33 cellular contexts compared by ENCODE assay signal in the genomic region with DNA sequence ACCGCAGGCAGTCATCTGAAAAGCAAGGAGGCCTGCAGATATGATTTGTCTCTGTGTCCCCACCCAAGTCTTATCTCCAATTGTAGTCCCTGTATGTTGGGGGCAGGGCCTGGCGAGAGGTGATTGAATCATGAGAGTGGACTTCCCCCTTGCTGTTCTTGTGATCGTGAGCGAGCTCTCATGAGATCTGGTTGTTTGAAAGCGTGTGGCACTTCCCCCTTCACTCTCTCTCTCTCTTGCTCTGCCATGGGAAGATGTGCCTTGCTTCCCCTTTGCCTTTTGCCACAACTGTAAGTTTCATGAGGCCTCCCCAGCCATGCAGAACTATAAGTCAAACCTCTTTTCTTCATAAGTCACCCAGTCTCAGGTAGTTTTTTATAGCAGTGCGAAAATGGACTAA.
DNase-seq lines count a peak whose midpoint lies in the region; ATAC-seq and TF ChIP-seq lines count a peak whose summit lies in the region.
"Had no signal": no experiment of that assay in that cellular context is flagged by ENCODE, and none has a peak within 500 bp of the region (broad histone marks: within the 10 kb centered on the region; RNA-seq: fewer than 3 reads in every experiment).

No MANE protein-coding gene starts in this region.

- H3K27me3 ChIP-seq in GM23338 (ENCODE audit: insufficient read depth) (no peaks in the 10 kb centered on the region), neutrophil (no peaks in the 10 kb centered on the region)
- H3K27me3 ChIP-seq: MG63, upper lobe of left lung had no signal

- peak overlapping the region; percentile 63 for H2AFZ ChIP-seq in GM23338

- H3K9me2 ChIP-seq in GM23338 (ENCODE audit: insufficient read depth): no peaks in the 10 kb centered on the region

- H3K27me3 Mint-ChIP-seq in GM23338 (ENCODE audit: insufficient read depth, low read depth, poor library complexity) (no peaks in the 10 kb centered on the region), endothelial cell (ENCODE audit: unreplicated experiment) (no peaks in the 10 kb centered on the region)

- no peak overlapping the region for H3K4me3 Mint-ChIP-seq in GM23338
- no peak overlapping the region for H3K4me3 Mint-ChIP-seq in endothelial cell (ENCODE audit: unreplicated experiment)
- H3K4me3 Mint-ChIP-seq: activated CD8-positive, alpha-beta memory T cell treated with anti-CD3 and anti-CD28 coated beads, Interleukin-2, amount 10 ng/mL, durations not matched to agents 7 days and 5 days; activated T-cell treated with anti-CD3 and anti-CD28 coated beads, Interleukin-2, amount 50 U/mL, for 4 hours; effector memory CD8-positive, alpha-beta T cell; immature natural killer cell; mesothelial cell of epicardium; naive B cell; stimulated activated effector memory CD8-positive, alpha-beta T cell treated with anti-CD3 and anti-CD28 coated beads, Interleukin-12 subunit alpha, Interleukin-12 subunit beta, amount 100 ng/mL, for 72 hours; T-helper 1 cell treated with Interleukin-12 subunit alpha and Interleukin-12 subunit beta and Interleukin-4 antibody, amounts not matched to agents 30 μg/mL and 1 μg/mL, for 36 hours had no signal

- no peak overlapping the region for H3K4me2 ChIP-seq in GM23338

- H3F3A ChIP-seq in GM23338 (replicated peaks; ENCODE audit: low read depth): no peaks in the 10 kb centered on the region

- H3K9me3 Mint-ChIP-seq in GM23338: no peaks in the 10 kb centered on the region
- H3K9me3 Mint-ChIP-seq in endothelial cell (ENCODE audit: unreplicated experiment): no peaks in the 10 kb centered on the region
- H3K9me3 Mint-ChIP-seq: activated T-cell treated with anti-CD3 and anti-CD28 coated beads, Interleukin-2, amount 50 U/mL, for 4 hours; effector memory CD8-positive, alpha-beta T cell; mesothelial cell of epicardium; stimulated activated effector memory CD8-positive, alpha-beta T cell treated with anti-CD3 and anti-CD28 coated beads, Interleukin-12 subunit alpha, Interleukin-12 subunit beta, amount 100 ng/mL, for 72 hours; T-helper 1 cell treated with Interleukin-12 subunit alpha and Interleukin-12 subunit beta and Interleukin-4 antibody, amounts not matched to agents 30 μg/mL and 1 μg/mL, for 36 hours had no signal

- H3K9me3 ChIP-seq in neutrophil: no peaks in the 10 kb centered on the region
- H3K9me3 ChIP-seq: MG63, upper lobe of left lung had no signal

- DNase-seq in GM23338 (ENCODE audit: low spot score) (no peak), NOMO-1 treated with DMSO at 0.1 percent for 48 hours (lab: John Stamatoyannopoulos, UW; ENCODE audit: unreplicated experiment) (peak; percentile 42), endothelial cell (ENCODE audit: low spot score) (peak; percentile 8), NCI-H2107 treated with DMSO at 0.1 percent for 48 hours (lab: John Stamatoyannopoulos, UW; ENCODE audit: unreplicated experiment) (no peak)
- no peak for DNase-seq in activated naive CD4-positive, alpha-beta T cell treated with Interleukin-2 at 50 U/mL for 16 hours
- DNase-seq: activated CD4-positive, alpha-beta T cell treated with anti-CD3 and anti-CD28 coated beads, Interleukin-2, amount 50 U/mL, for 4 hours; activated CD8-positive, alpha-beta memory T cell treated with anti-CD3 and anti-CD28 coated beads, Interleukin-2, amount 10 ng/mL, durations not matched to agents 7 days and 5 days; activated gamma-delta T cell; activated T-cell treated with anti-CD3 and anti-CD28 coated beads, Interleukin-2, amount 50 U/mL, for 4 hours; C1 segment of cervical spinal cord; caudate nucleus; cortex of kidney; DMS79 treated with DMSO at 0.1 percent for 48 hours; effector memory CD8-positive, alpha-beta T cell; GDM1; GOT3; immature natural killer cell; KG1; MG63; naive B cell; NCI-H1417 treated with DMSO at 0.1 percent for 48 hours; NCI-H2081; NCI-H2227 treated with DMSO at 0.1 percent for 48 hours; NCI-H69; substantia nigra had no signal

- no peaks in the 10 kb centered on the region for H3K79me2 ChIP-seq in GM23338 (replicated peaks; ENCODE audit: insufficient read depth)

- TF ChIP-seq CTCF in GM23338 (conservative IDR thresholded peaks at IDR 0.05; ENCODE audit: low read depth in 2 of 2): no peak
- TF ChIP-seq CTCF in endothelial cell (IDR thresholded peaks at IDR 0.05; ENCODE audit: unreplicated experiment): no peak
- no peak for TF ChIP-seq CTCF in neutrophil (IDR thresholded peaks at IDR 0.05)

- no peaks in the 10 kb centered on the region for H3K4me1 ChIP-seq in GM23338 (ENCODE audit: insufficient read depth)
- H3K4me1 ChIP-seq in neutrophil (ENCODE audit: control insufficient read depth in 1 of 2, insufficient read depth in 1 of 2, low read depth in 1 of 2, low read length in 1 of 2): no peaks in the 10 kb centered on the region
- H3K4me1 ChIP-seq: upper lobe of left lung had no signal

- ATAC-seq in GM23338: no peak
- no peak for ATAC-seq in GM19395 (IDR thresholded peaks at IDR 0.05; ENCODE audit: unreplicated experiment)
- ATAC-seq: activated CD8-positive, alpha-beta memory T cell treated with anti-CD3 and anti-CD28 coated beads, Interleukin-2, amount 10 ng/mL, durations not matched to agents 7 days and 5 days; activated T-cell treated with anti-CD3 and anti-CD28 coated beads, Interleukin-2, amount 50 U/mL, for 4 hours; effector memory CD8-positive, alpha-beta T cell; left colon; stimulated activated effector memory CD8-positive, alpha-beta T cell treated with anti-CD3 and anti-CD28 coated beads, Interleukin-12 subunit alpha, Interleukin-12 subunit beta, amount 100 ng/mL, for 72 hours had no signal

- H3K27ac ChIP-seq in GM23338 (ENCODE audit: low read depth) (no peak overlapping the region), neutrophil (peak overlapping the region; percentile 51)
- H3K27ac ChIP-seq: SK-N-MC had no signal

- H3K36me3 Mint-ChIP-seq in GM23338 (ENCODE audit: low read depth) (no peaks in the 10 kb centered on the region), endothelial cell (ENCODE audit: low read depth, unreplicated experiment) (no peaks in the 10 kb centered on the region)
- H3K36me3 Mint-ChIP-seq: activated CD8-positive, alpha-beta memory T cell treated with anti-CD3 and anti-CD28 coated beads, Interleukin-2, amount 10 ng/mL, durations not matched to agents 7 days and 5 days; immature natural killer cell; mesothelial cell of epicardium; naive B cell; stimulated activated effector memory CD8-positive, alpha-beta T cell treated with anti-CD3 and anti-CD28 coated beads, Interleukin-12 subunit alpha, Interleukin-12 subunit beta, amount 100 ng/mL, for 72 hours had no signal

- H3K36me3 ChIP-seq in GM23338 (ENCODE audit: insufficient read depth) (no peaks in the 10 kb centered on the region), neutrophil (no peaks in the 10 kb centered on the region)
- H3K36me3 ChIP-seq: MG63, upper lobe of left lung had no signal

- no peak overlapping the region for H3K4me3 ChIP-seq in GM23338
- H3K4me3 ChIP-seq in neutrophil (ENCODE audit: low read depth in 1 of 2, low read length in 1 of 2): no peak overlapping the region
- H3K4me3 ChIP-seq: MG63, SK-N-MC, upper lobe of left lung had no signal

- H3K4me1 Mint-ChIP-seq in GM23338 (peaks cover 10% of the 10 kb centered on the region), endothelial cell (ENCODE audit: unreplicated experiment) (peaks cover 13% of the 10 kb centered on the region)
- H3K4me1 Mint-ChIP-seq: activated CD8-positive, alpha-beta memory T cell treated with anti-CD3 and anti-CD28 coated beads, Interleukin-2, amount 10 ng/mL, durations not matched to agents 7 days and 5 days; immature natural killer cell; naive B cell; stimulated activated effector memory CD8-positive, alpha-beta T cell treated with anti-CD3 and anti-CD28 coated beads, Interleukin-12 subunit alpha, Interleukin-12 subunit beta, amount 100 ng/mL, for 72 hours had no signal

- no peaks in the 10 kb centered on the region for H4K20me1 ChIP-seq in GM23338 (replicated peaks; ENCODE audit: insufficient read depth)

- H3K27ac Mint-ChIP-seq in GM23338 (no peak overlapping the region), endothelial cell (ENCODE audit: unreplicated experiment) (peak overlapping the region; percentile 83)
- H3K27ac Mint-ChIP-seq: activated CD8-positive, alpha-beta memory T cell treated with anti-CD3 and anti-CD28 coated beads, Interleukin-2, amount 10 ng/mL, durations not matched to agents 7 days and 5 days; immature natural killer cell; mesothelial cell of epicardium; stimulated activated effector memory CD8-positive, alpha-beta T cell treated with anti-CD3 and anti-CD28 coated beads, Interleukin-12 subunit alpha, Interleukin-12 subunit beta, amount 100 ng/mL, for 72 hours; T-helper 1 cell treated with Interleukin-12 subunit alpha and Interleukin-12 subunit beta and Interleukin-4 antibody, amounts not matched to agents 30 μg/mL and 1 μg/mL, for 36 hours had no signal

TF ChIP-seq in GM23338, 12 proteins besides CTCF, POLR2A, EP300 and RAD21 (continues in another document):
- TF ChIP-seq ZNF114 (CRISPR knock-in tag; IDR thresholded peaks at IDR 0.05) (no peak), NANOG (IDR thresholded peaks at IDR 0.05; ENCODE audit: borderline replicate concordance) (no peak)

Comparison
In these comparisons a context has a peak if more than half of its experiments do, and no peak if none do; other contexts are left out.
1. DNase-seq: peak in NOMO-1 treated with DMSO at 0.1 percent for 48 hours (single experiment) and endothelial cell (single experiment); none in GM23338 (single experiment), activated naive CD4-positive, alpha-beta T cell treated with Interleukin-2 at 50 U/mL for 16 hours (single experiment) and NCI-H2107 treated with DMSO at 0.1 percent for 48 hours (single experiment).